Comparison of ENCODE assay signal across 8 cellular contexts in genomic region chr2:64831134-64831976, GRCh38.
DNase-seq lines count a peak whose midpoint lies in the region; ATAC-seq and TF ChIP-seq lines count a peak whose summit lies in the region.

No MANE protein-coding gene starts in this region.

- H3K27ac Mint-ChIP-seq in dendritic cell treated with granulocyte-macrophage colony-stimulating factor and Interleukin-4, amounts not matched to agents 40 ng/mL and 50 ng/mL, for 4 days = peak overlapping the region; percentile 86

- peaks cover 12% of the 10 kb centered on the region for H3K4me1 ChIP-seq in lower lobe of right lung

- ATAC-seq in HG02798 (IDR thresholded peaks at IDR 0.05; ENCODE audit: poor library complexity, unreplicated experiment) = peak; percentile 85
- peak; percentile 95 for ATAC-seq in lower lobe of right lung

- no peak overlapping the region for H3K4me3 ChIP-seq in lower lobe of right lung

- TF ChIP-seq CTCF in lower lobe of right lung (IDR thresholded peaks at IDR 0.05) = peak; percentile 89

- no peaks in the 10 kb centered on the region for H3K36me3 ChIP-seq in lower lobe of right lung

- intact Hi-C loops in dendritic cell treated with granulocyte-macrophage colony-stimulating factor and Interleukin-4, amounts not matched to agents 40 ng/mL and 50 ng/mL, for 4 days (cut with micrococcal nuclease) = loop anchor here (1.0 to 5.0 kb wide), 3 partner anchors 33 to 186 kb away; no protein-coding TSS in a partner anchor
- intact Hi-C loops in lower lobe of right lung (cut with DNase I) = no loop called here

- no peaks in the 10 kb centered on the region for H3K9me3 Mint-ChIP-seq in dendritic cell treated with granulocyte-macrophage colony-stimulating factor and Interleukin-4, amounts not matched to agents 40 ng/mL and 50 ng/mL, for 4 days

- H3K9me3 ChIP-seq in lower lobe of right lung = no peaks in the 10 kb centered on the region

- H3K27me3 ChIP-seq in lower lobe of right lung (ENCODE audit: low read depth) = no peaks in the 10 kb centered on the region

- H3K27ac ChIP-seq in lower lobe of right lung = peak overlapping the region; percentile 57

- peak overlapping the region; percentile 35 for H3K4me3 Mint-ChIP-seq in dendritic cell treated with granulocyte-macrophage colony-stimulating factor and Interleukin-4, amounts not matched to agents 40 ng/mL and 50 ng/mL, for 4 days

- H3K27me3 Mint-ChIP-seq in dendritic cell treated with granulocyte-macrophage colony-stimulating factor and Interleukin-4, amounts not matched to agents 40 ng/mL and 50 ng/mL, for 4 days = no peaks in the 10 kb centered on the region

- peaks cover 47% of the 10 kb centered on the region for H3K4me1 Mint-ChIP-seq in dendritic cell treated with granulocyte-macrophage colony-stimulating factor and Interleukin-4, amounts not matched to agents 40 ng/mL and 50 ng/mL, for 4 days (ENCODE audit: low read depth)

- no peaks in the 10 kb centered on the region for H3K36me3 Mint-ChIP-seq in dendritic cell treated with granulocyte-macrophage colony-stimulating factor and Interleukin-4, amounts not matched to agents 40 ng/mL and 50 ng/mL, for 4 days (ENCODE audit: low read depth)

- DNase-seq in NCI-H2196 (lab: John Stamatoyannopoulos, UW; ENCODE audit: unreplicated experiment) (peak; percentile 18), NCI-H2196 treated with DMSO at 0.1 percent for 48 hours (lab: John Stamatoyannopoulos, UW; ENCODE audit: unreplicated experiment) (no peak), NCI-H1694 (lab: John Stamatoyannopoulos, UW) (peak; percentile 57), lower lobe of right lung (peak; percentile 89)
- peak; percentile 80 for DNase-seq in activated CD4-positive, alpha-beta T cell treated with anti-CD3 and anti-CD28 coated beads, Interleukin-2, amount 50 U/mL, for 1 hour
- DNase-seq in stimulated activated CD4-positive, alpha-beta T cell treated with anti-CD3 and anti-CD28 coated beads, TNF-alpha, amount 100 ng/mL, for 4 hours (ENCODE audit: low read depth in 3 of 3) = peak; percentile 69 to 73 (median 69)
